ENCODE assay signal across 1 cellular context in genomic region chr3:9978664-9979349, GRCh38.
TF ChIP-seq lines count a peak whose summit lies in the region.

No MANE protein-coding gene starts in this region.

TF ChIP-seq in K562, 482 proteins besides CTCF, POLR2A, EP300 and RAD21 (continued from another document and continues in another):
- no peak for TF ChIP-seq CHD7 (IDR thresholded peaks at IDR 0.05; ENCODE audit: low read depth, low read length)
- TF ChIP-seq RBFOX2 (IDR thresholded peaks at IDR 0.05; ENCODE audit: low read depth, low read length), result no peak
- peak; percentile 89; the same call in 1 of the 2 replicates for TF ChIP-seq KLF16 (IDR thresholded peaks at IDR 0.05)
- TF ChIP-seq HOMEZ (CRISPR knock-in tag; IDR thresholded peaks at IDR 0.05), result no peak
- no peak for TF ChIP-seq FOSL1 (tag; conservative IDR thresholded peaks at IDR 0.05)
- TF ChIP-seq PHF8 (IDR thresholded peaks at IDR 0.05; ENCODE audit: borderline replicate concordance, low read length), result no peak
- peak; percentile 94 for TF ChIP-seq CBFA2T2 (conservative IDR thresholded peaks at IDR 0.05)
- TF ChIP-seq CXXC5 (CRISPR knock-in tag; IDR thresholded peaks at IDR 0.05), result peak; percentile 55; the same call in 1 of the 2 replicates
- TF ChIP-seq MCM7 (IDR thresholded peaks at IDR 0.05), result no peak
- TF ChIP-seq ZFP30 (CRISPR knock-in tag; IDR thresholded peaks at IDR 0.05; ENCODE audit: borderline replicate concordance), result no peak
- 0 out of 4 replicates have a peak, but pooled peaks have one; percentile 14 to 55 for TF ChIP-seq FOXA3 (CRISPR knock-in tag; conservative IDR thresholded peaks at IDR 0.05 in 1 of 2, IDR thresholded peaks at IDR 0.05 in 1 of 2)
- no peak for TF ChIP-seq ZNF408 (CRISPR knock-in tag; IDR thresholded peaks at IDR 0.05; ENCODE audit: low read depth)
- no peak for TF ChIP-seq TCF15 (CRISPR knock-in tag; IDR thresholded peaks at IDR 0.05)
- no peak for TF ChIP-seq SP2 (IDR thresholded peaks at IDR 0.05; ENCODE audit: extremely low read depth, low read depth, low read length, poor library complexity, severe bottlenecking)
- TF ChIP-seq DIDO1 (tag; IDR thresholded peaks at IDR 0.05; ENCODE audit: low read depth), result no peak
- no peak for TF ChIP-seq NEUROD1 (IDR thresholded peaks at IDR 0.05; ENCODE audit: borderline replicate concordance, low read depth, low read length, partially characterized antibody)
- no peak for TF ChIP-seq SMARCB1 (IDR thresholded peaks at IDR 0.05; ENCODE audit: insufficient read length, low read depth)
- no peak for TF ChIP-seq ZBED1 (IDR thresholded peaks at IDR 0.05)
- TF ChIP-seq AFF1 (IDR thresholded peaks at IDR 0.05; ENCODE audit: low read depth in 1 of 2, partially characterized antibody in 2 of 2), result no peak
- TF ChIP-seq MTF1 (CRISPR knock-in tag; IDR thresholded peaks at IDR 0.05; ENCODE audit: borderline replicate concordance), result no peak
- no peak for TF ChIP-seq ZNF740 (CRISPR knock-in tag; IDR thresholded peaks at IDR 0.05)
- no peak for TF ChIP-seq ZNF740 (tag; IDR thresholded peaks at IDR 0.05)
- TF ChIP-seq HIVEP1 (CRISPR knock-in tag; IDR thresholded peaks at IDR 0.05), result no peak
- TF ChIP-seq ZNF778 (CRISPR knock-in tag; IDR thresholded peaks at IDR 0.05), result no peak
- TF ChIP-seq RFX7 (CRISPR knock-in tag; IDR thresholded peaks at IDR 0.05), result no peak
- TF ChIP-seq SMARCA4 (IDR thresholded peaks at IDR 0.05), result peak; percentile 95
- TF ChIP-seq RHOXF2B (CRISPR knock-in tag; conservative IDR thresholded peaks at IDR 0.05), result no peak
- TF ChIP-seq EP400 (IDR thresholded peaks at IDR 0.05), result peak; percentile 60; the same call in 1 of the 2 replicates
- TF ChIP-seq ADNP (tag; IDR thresholded peaks at IDR 0.05), result no peak
- TF ChIP-seq UBTF (IDR thresholded peaks at IDR 0.05; ENCODE audit: borderline replicate concordance in 1 of 2, low read depth in 2 of 2, low read length in 2 of 2), result no peak
- no peak for TF ChIP-seq CHD1 (IDR thresholded peaks at IDR 0.05; ENCODE audit: low read length)
- no peak for TF ChIP-seq THRAP3 (IDR thresholded peaks at IDR 0.05; ENCODE audit: borderline replicate concordance)
- no peak for TF ChIP-seq TEAD2 (tag; IDR thresholded peaks at IDR 0.05)
- TF ChIP-seq ZNF174 (CRISPR knock-in tag; IDR thresholded peaks at IDR 0.05), result 0 out of 2 replicates have a peak, but pooled peaks have one; percentile 41
- peak; percentile 78 for TF ChIP-seq KDM1A (IDR thresholded peaks at IDR 0.05)
- TF ChIP-seq TARDBP (IDR thresholded peaks at IDR 0.05), result no peak
- no peak for TF ChIP-seq SREBF2 (CRISPR knock-in tag; IDR thresholded peaks at IDR 0.05)
- TF ChIP-seq ZBTB17 (CRISPR knock-in tag; IDR thresholded peaks at IDR 0.05), result no peak
- no peak for TF ChIP-seq ATF2 (CRISPR knock-in tag; IDR thresholded peaks at IDR 0.05)
